18 cellular contexts compared by ENCODE assay signal in the genomic region with DNA sequence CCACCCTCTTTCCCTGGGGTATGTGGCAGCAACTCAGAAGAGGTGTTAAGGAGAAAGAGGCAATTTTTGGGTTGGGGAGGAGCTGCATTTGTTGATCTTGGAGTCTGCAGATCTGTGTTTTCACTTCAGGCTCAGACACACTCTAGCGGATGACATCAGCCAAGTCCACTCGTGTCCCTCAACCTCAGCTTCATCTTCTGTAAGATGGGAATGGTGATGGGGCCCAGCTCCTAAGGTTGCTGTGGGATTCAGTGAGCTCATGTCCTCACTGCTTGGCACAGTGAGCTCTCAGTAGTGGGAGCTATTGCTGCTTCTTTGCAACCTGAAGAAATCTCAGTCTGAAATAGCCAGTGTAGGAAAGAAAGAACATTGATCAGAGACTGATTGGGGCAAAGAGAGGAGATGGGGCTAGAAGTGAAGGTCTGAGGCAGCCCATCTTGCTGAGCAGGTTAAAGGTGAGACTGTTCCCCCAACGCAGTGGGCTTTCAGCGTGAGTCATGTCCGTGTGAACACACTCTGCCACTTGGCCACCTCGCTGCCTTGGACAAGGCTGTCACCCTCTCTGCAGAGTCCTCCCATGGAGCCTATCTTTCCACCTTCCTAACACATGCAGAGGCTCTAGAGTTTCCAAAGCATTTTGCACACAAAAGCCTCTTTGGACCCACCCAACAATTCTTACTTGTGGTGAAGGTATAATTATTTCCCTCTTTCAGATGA. TPM values are rescaled to one million over a fixed set of nuclear protein-coding genes. Genes with fewer than 3 reads are reported as not detected.
DNase-seq lines count a peak whose midpoint lies in the region; ATAC-seq, FAIRE-seq and TF ChIP-seq lines count a peak whose summit lies in the region.
"Had no signal": no experiment of that assay in that cellular context is flagged by ENCODE, and none has a peak within 500 bp of the region (broad histone marks: within the 10 kb centered on the region; RNA-seq: fewer than 3 reads in every experiment).

No MANE protein-coding gene starts in this region.

- H2BK120ac ChIP-seq in H1 (replicated peaks; ENCODE audit: low read depth, low read length), result no peak overlapping the region

- H3K27ac ChIP-seq in 22Rv1, result peak overlapping the region; percentile 61
- H3K27ac ChIP-seq in angular gyrus (ENCODE audit: low read depth, low read length), result peak overlapping the region; percentile 1
- H3K27ac ChIP-seq in H1 (ENCODE audit: low read depth, low read length), result no peak overlapping the region
- H3K27ac ChIP-seq: KMS-11, Peyer's patch had no signal

- H2BK5ac ChIP-seq in H1 (ENCODE audit: low read depth, low read length), result no peak overlapping the region

- no peaks in the 10 kb centered on the region for H3K23me2 ChIP-seq in H1 (ENCODE audit: low read depth, low read length)

- H4K91ac ChIP-seq in H1 (replicated peaks; ENCODE audit: insufficient read length, low read length), result no peak overlapping the region

- no peak overlapping the region for H2BK12ac ChIP-seq in H1 (ENCODE audit: low read depth, low read length)

- POLR2A ChIA-PET in H1 (lab: Charles Lee; ENCODE audit: partially characterized antibody), result no interaction called here

- no peak overlapping the region for H3K14ac ChIP-seq in H1 (ENCODE audit: insufficient read length)

- no peaks in the 10 kb centered on the region for H3K79me2 ChIP-seq in H1 (ENCODE audit: control insufficient read depth in 1 of 2, insufficient read depth in 2 of 2, low read length in 2 of 2)

- no peak overlapping the region for H3K4ac ChIP-seq in H1 (replicated peaks; ENCODE audit: insufficient read length, low read depth, low read length)

- no peak overlapping the region for H3K4me3 ChIP-seq in H1 (ENCODE audit: extremely low read depth in 1 of 4, insufficient read depth in 2 of 4, low read depth in 3 of 4, low read length in 4 of 4)
- H3K4me3 ChIP-seq: Peyer's patch had no signal

- H2AFZ ChIP-seq in H1 (ENCODE audit: low read length), result no peak overlapping the region

- ATAC-seq in sciatic nerve, result no peak

- H3K36me3 ChIP-seq in H1 (ENCODE audit: control insufficient read depth in 2 of 4, insufficient read depth in 4 of 4, low read length in 3 of 4), result no peaks in the 10 kb centered on the region
- H3K36me3 ChIP-seq: BE2C, Peyer's patch had no signal

- H3K4me2 ChIP-seq in H1 (ENCODE audit: insufficient read depth in 1 of 2, low read depth in 2 of 2, low read length in 2 of 2), result no peak overlapping the region
- H3K4me2 ChIP-seq: KMS-11 had no signal

- no peak overlapping the region for H3K23ac ChIP-seq in H1 (ENCODE audit: insufficient read length)

- no peak overlapping the region for H4K8ac ChIP-seq in H1 (ENCODE audit: extremely low read depth, insufficient read depth, low read length)

- no peak for TF ChIP-seq CTCF in 22Rv1 (IDR thresholded peaks at IDR 0.05)
- TF ChIP-seq CTCF in H1 (IDR thresholded peaks at IDR 0.05; ENCODE audit: control extremely low read depth in 1 of 3, insufficient read depth in 1 of 3, low read depth in 1 of 3, low read length in 3 of 3), result no peak

- no peak for TF ChIP-seq RAD21 in H1 (IDR thresholded peaks at IDR 0.05 in 1 of 2, conservative IDR thresholded peaks at IDR 0.05 in 1 of 2; ENCODE audit: low read depth in 2 of 2, low read length in 2 of 2)

- H2AK5ac ChIP-seq in H1 (ENCODE audit: low read depth, low read length), result no peak overlapping the region

- DNase-seq in H1 (ENCODE audit: low read depth in 1 of 2, low spot score in 2 of 2) (no peak), sciatic nerve (ENCODE audit: low spot score) (peak; percentile 8), KG1 (lab: John Stamatoyannopoulos, UW) (no peak), NCI-H187 treated with DMSO at 0.1 percent for 48 hours (lab: John Stamatoyannopoulos, UW) (no peak), epidermal melanocyte (ENCODE audit: insufficient read length, low spot score) (no peak)
- DNase-seq: BE2C, DMS79, NCI-H1105, NCI-H2081, NCI-H2171, NCI-H345, NCI-H524, NCI-H774 had no signal

- no peak for TF ChIP-seq EP300 in H1 (IDR thresholded peaks at IDR 0.05; ENCODE audit: borderline replicate concordance in 1 of 2, low read depth in 2 of 2, low read length in 2 of 2)

- 0 out of 7 replicates have a peak, but pooled peaks cover 0 to 5% (median 1%) of the 10 kb centered on the region in 4 experiments for H3K4me1 ChIP-seq in H1 (replicated peaks in 1 of 4; ENCODE audit: control insufficient read depth in 3 of 4, insufficient read depth in 4 of 4, low read length in 3 of 4)
- H3K4me1 ChIP-seq: BE2C, Peyer's patch had no signal

- no peak overlapping the region for H3K18ac ChIP-seq in H1 (ENCODE audit: extremely low read depth, low read length)

- no peak overlapping the region for H4K5ac ChIP-seq in H1 (ENCODE audit: insufficient read length, low read depth, low read length)

- H3K79me1 ChIP-seq in H1 (ENCODE audit: low read depth, low read length), result no peaks in the 10 kb centered on the region

- H3K56ac ChIP-seq in H1 (replicated peaks; ENCODE audit: insufficient read length, low read depth, low read length), result no peak overlapping the region

- TF ChIP-seq POLR2A in H1 (IDR thresholded peaks at IDR 0.05; ENCODE audit: control extremely low read depth in 1 of 2, low read depth in 2 of 2, low read length in 2 of 2), result no peak

- 85% methylated on average over 6 of the region's 6 CpGs; no CpG with 5 or more reads in 1 of the 2 experiments for WGBS in H1 (ENCODE audit: extremely low coverage in 1 of 2, insufficient coverage in 1 of 2, insufficient read length in 1 of 2, insufficient replicate concordance in 2 of 2, low coverage in 1 of 2, low lambda C conversion rate in 2 of 2, missing lambda C conversion rate in 1 of 2), 2 experiments

- CTCF ChIA-PET in H1 (lab: Charles Lee; ENCODE audit: partially characterized antibody), result interaction anchor here (0.6 to 17.5 kb wide), 6 partner anchors 7 to 145 kb away, joined by 3 to 275 read pairs (median 3); no protein-coding TSS in a partner anchor

- H3K9me3 ChIP-seq in H1 (ENCODE audit: insufficient read depth in 2 of 2, low read depth in 1 of 2, low read length in 1 of 2), result no peaks in the 10 kb centered on the region
- H3K9me3 ChIP-seq: BE2C, Peyer's patch had no signal

- 0 out of 2 replicates have a peak overlapping the region, but pooled peaks have one; percentile 25 for H2BK15ac ChIP-seq in H1 (ENCODE audit: low read length)

- H3K27me3 ChIP-seq in H1 (replicated peaks in 1 of 4; ENCODE audit: control insufficient read depth in 3 of 4, extremely low read depth in 1 of 4, insufficient read depth in 3 of 4, low read length in 3 of 4), result no peaks in the 10 kb centered on the region
- H3K27me3 ChIP-seq: BE2C, Peyer's patch had no signal

- no peak for FAIRE-seq in H1 (lab: Jason Lieb, UNC)
- FAIRE-seq: GM19239 had no signal

- intact Hi-C loops in sciatic nerve (cut with DNase I), result no loop called here

- H2BK20ac ChIP-seq in H1 (ENCODE audit: low read length), result no peak overlapping the region

- no peak overlapping the region for H3K9ac ChIP-seq in H1 (replicated peaks in 1 of 4; ENCODE audit: extremely low read depth in 1 of 4, low read depth in 3 of 4, low read length in 3 of 4)
- H3K9ac ChIP-seq: KMS-11 had no signal

- no peaks in the 10 kb centered on the region for H4K20me1 ChIP-seq in H1 (replicated peaks in 1 of 2; ENCODE audit: control insufficient read depth in 1 of 2, insufficient read depth in 2 of 2, low read length in 2 of 2)

TF ChIP-seq in H1, 55 proteins besides CTCF, POLR2A, EP300 and RAD21:
- TF ChIP-seq YY1 (IDR thresholded peaks at IDR 0.05; ENCODE audit: low read depth, low read length) (no peak), TAF7 (optimal IDR thresholded peaks at IDR 0.05; ENCODE audit: borderline replicate concordance, low read depth, low read length) (no peak), SP2 (IDR thresholded peaks at IDR 0.05; ENCODE audit: low read length) (no peak), JUN (IDR thresholded peaks at IDR 0.05; ENCODE audit: low read depth, low read length) (no peak), CEBPB (IDR thresholded peaks at IDR 0.05; ENCODE audit: low read depth, low read length) (no peak), CREB1 (IDR thresholded peaks at IDR 0.05) (no peak), PHF8 (conservative IDR thresholded peaks at IDR 0.05; ENCODE audit: low read depth, low read length) (no peak)
TF ChIP-seq in H1: peak in this region for 0.

RNA-seq across cellular contexts. Expression of a gene that starts 56.0 kb away (rescaled TPM):
- 16.0 and 16.3 TPM in 2 replicates for total RNA-seq in H1 (2021; fragmentation: NEBNext Ultra II Directional; extraction: Animal tissue kit (Norgen Biotek cat#: 25700))
- polyA plus RNA-seq in H1 (2011; rRNA removed), result 5.4 and 11.1 TPM in 2 replicates
- polyA plus RNA-seq in H1 (2011; cell fraction: cytosol; rRNA removed), result 4.6 TPM
- polyA plus RNA-seq in H1 (2011; cell fraction: nucleus; rRNA removed), result 8.9 TPM
- polyA plus RNA-seq in H1 (2012, experiment 1 of 2), result 5.5 to 10.2 TPM (median 9.5 TPM) in 4 replicates
- 3.8 TPM for polyA plus RNA-seq in H1 (2012, experiment 2 of 2)
- polyA plus RNA-seq in H1 (2013, experiment 1 of 2), result 15.6 TPM
- polyA plus RNA-seq in H1 (2013, experiment 2 of 2), result 16.1 TPM
- 0.22 and 0.63 TPM in 2 replicates for polyA minus RNA-seq in H1 (2011; rRNA and poly(A)+ RNA removed)
- polyA minus RNA-seq in H1 (2011; cell fraction: cytosol; rRNA and poly(A)+ RNA removed), result 5.8 TPM
- polyA minus RNA-seq in H1 (2011; cell fraction: nucleus; rRNA and poly(A)+ RNA removed), result 12.1 TPM
- 5.6 TPM for total RNA-seq in sciatic nerve
